1 cellular context compared by ENCODE assay signal in the genomic region with DNA sequence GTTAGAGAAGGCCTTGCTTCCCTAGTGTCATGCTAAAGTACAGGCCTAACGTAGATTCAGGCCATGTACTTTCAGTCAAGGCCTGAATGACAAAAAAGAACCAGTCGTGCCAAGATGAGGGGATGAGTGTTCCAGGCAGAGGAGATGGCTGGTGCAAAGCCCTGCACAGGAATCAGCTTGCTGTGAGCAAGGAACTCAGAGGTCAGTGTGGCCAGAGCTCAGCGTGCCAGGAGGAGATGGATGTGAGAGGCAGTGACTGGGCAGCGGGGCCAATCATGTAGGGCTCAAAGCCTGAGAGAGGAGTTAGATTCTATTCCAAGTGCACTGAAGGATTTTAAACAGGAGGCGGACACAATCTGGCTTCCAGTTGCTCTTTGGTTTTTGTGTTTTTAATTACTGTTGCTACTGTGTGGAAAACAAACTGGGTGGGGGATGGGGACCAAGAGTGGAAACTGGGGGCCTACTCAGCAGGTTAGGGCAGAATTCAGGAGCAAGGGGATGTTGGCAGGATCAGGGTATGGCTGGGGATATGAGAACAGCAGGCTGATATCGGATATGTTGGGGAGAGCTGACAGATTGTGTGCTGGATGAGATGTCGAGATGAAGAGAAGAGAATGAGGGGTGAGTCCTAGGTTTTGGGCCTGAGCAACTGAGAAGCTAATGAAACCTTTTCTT.
TF ChIP-seq lines count a peak whose summit lies in the region.

No MANE protein-coding gene starts in this region.

TF ChIP-seq in WTC11, 78 proteins besides CTCF, POLR2A, EP300 and RAD21 (continued from another document):
- TF ChIP-seq SMAD4 (CRISPR knock-in tag; IDR thresholded peaks at IDR 0.05) = no peak
- TF ChIP-seq, protein P1, sequence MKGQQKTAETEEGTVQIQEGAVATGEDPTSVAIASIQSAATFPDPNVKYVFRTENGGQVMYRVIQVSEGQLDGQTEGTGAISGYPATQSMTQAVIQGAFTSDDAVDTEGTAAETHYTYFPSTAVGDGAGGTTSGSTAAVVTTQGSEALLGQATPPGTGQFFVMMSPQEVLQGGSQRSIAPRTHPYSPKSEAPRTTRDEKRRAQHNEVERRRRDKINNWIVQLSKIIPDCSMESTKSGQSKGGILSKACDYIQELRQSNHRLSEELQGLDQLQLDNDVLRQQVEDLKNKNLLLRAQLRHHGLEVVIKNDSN (CRISPR knock-in tag; IDR thresholded peaks at IDR 0.05) = no peak
- TF ChIP-seq GTF2I (CRISPR knock-in tag; conservative IDR thresholded peaks at IDR 0.05) = no peak
- no peak for TF ChIP-seq FOXJ3 (CRISPR knock-in tag; IDR thresholded peaks at IDR 0.05; ENCODE audit: borderline replicate concordance)
- no peak for TF ChIP-seq PRRX2 (CRISPR knock-in tag; IDR thresholded peaks at IDR 0.05)
- TF ChIP-seq, protein P2, sequence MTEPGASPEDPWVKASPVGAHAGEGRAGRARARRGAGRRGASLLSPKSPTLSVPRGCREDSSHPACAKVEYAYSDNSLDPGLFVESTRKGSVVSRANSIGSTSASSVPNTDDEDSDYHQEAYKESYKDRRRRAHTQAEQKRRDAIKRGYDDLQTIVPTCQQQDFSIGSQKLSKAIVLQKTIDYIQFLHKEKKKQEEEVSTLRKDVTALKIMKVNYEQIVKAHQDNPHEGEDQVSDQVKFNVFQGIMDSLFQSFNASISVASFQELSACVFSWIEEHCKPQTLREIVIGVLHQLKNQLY (CRISPR knock-in tag; IDR thresholded peaks at IDR 0.05) = no peak
- TF ChIP-seq, protein P3, sequence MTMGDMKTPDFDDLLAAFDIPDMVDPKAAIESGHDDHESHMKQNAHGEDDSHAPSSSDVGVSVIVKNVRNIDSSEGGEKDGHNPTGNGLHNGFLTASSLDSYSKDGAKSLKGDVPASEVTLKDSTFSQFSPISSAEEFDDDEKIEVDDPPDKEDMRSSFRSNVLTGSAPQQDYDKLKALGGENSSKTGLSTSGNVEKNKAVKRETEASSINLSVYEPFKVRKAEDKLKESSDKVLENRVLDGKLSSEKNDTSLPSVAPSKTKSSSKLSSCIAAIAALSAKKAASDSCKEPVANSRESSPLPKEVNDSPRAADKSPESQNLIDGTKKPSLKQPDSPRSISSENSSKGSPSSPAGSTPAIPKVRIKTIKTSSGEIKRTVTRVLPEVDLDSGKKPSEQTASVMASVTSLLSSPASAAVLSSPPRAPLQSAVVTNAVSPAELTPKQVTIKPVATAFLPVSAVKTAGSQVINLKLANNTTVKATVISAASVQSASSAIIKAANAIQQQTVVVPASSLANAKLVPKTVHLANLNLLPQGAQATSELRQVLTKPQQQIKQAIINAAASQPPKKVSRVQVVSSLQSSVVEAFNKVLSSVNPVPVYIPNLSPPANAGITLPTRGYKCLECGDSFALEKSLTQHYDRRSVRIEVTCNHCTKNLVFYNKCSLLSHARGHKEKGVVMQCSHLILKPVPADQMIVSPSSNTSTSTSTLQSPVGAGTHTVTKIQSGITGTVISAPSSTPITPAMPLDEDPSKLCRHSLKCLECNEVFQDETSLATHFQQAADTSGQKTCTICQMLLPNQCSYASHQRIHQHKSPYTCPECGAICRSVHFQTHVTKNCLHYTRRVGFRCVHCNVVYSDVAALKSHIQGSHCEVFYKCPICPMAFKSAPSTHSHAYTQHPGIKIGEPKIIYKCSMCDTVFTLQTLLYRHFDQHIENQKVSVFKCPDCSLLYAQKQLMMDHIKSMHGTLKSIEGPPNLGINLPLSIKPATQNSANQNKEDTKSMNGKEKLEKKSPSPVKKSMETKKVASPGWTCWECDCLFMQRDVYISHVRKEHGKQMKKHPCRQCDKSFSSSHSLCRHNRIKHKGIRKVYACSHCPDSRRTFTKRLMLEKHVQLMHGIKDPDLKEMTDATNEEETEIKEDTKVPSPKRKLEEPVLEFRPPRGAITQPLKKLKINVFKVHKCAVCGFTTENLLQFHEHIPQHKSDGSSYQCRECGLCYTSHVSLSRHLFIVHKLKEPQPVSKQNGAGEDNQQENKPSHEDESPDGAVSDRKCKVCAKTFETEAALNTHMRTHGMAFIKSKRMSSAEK (CRISPR knock-in tag; IDR thresholded peaks at IDR 0.05; ENCODE audit: borderline replicate concordance) = no peak
- TF ChIP-seq, protein P4, sequence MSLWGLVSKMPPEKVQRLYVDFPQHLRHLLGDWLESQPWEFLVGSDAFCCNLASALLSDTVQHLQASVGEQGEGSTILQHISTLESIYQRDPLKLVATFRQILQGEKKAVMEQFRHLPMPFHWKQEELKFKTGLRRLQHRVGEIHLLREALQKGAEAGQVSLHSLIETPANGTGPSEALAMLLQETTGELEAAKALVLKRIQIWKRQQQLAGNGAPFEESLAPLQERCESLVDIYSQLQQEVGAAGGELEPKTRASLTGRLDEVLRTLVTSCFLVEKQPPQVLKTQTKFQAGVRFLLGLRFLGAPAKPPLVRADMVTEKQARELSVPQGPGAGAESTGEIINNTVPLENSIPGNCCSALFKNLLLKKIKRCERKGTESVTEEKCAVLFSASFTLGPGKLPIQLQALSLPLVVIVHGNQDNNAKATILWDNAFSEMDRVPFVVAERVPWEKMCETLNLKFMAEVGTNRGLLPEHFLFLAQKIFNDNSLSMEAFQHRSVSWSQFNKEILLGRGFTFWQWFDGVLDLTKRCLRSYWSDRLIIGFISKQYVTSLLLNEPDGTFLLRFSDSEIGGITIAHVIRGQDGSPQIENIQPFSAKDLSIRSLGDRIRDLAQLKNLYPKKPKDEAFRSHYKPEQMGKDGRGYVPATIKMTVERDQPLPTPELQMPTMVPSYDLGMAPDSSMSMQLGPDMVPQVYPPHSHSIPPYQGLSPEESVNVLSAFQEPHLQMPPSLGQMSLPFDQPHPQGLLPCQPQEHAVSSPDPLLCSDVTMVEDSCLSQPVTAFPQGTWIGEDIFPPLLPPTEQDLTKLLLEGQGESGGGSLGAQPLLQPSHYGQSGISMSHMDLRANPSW (CRISPR knock-in tag; conservative IDR thresholded peaks at IDR 0.05; ENCODE audit: low read depth) = no peak
- no peak for TF ChIP-seq JUN (CRISPR knock-in tag; IDR thresholded peaks at IDR 0.05)
- no peak for TF ChIP-seq RELA (CRISPR knock-in tag; IDR thresholded peaks at IDR 0.05; ENCODE audit: borderline replicate concordance)
TF ChIP-seq in WTC11: peak in this region for 0.
